21 cellular contexts compared by ENCODE assay signal in genomic region chr6:107720762-107721161, GRCh38.
DNase-seq lines count a peak whose midpoint lies in the region; ATAC-seq and TF ChIP-seq lines count a peak whose summit lies in the region.
"Had no signal": no experiment of that assay in that cellular context is flagged by ENCODE, and none has a peak within 500 bp of the region (broad histone marks: within the 10 kb centered on the region; RNA-seq: fewer than 3 reads in every experiment).

No MANE protein-coding gene starts in this region.

- H3K4me1 Mint-ChIP-seq in natural killer cell treated with Interleukin-12 subunit alpha and Interleukin-12 subunit beta and Interleukin-15 and Interleukin-18, amount 100 ng/mL, for 72 hours (ENCODE audit: low read depth in 2 of 2) = peaks cover 27 to 46% of the 10 kb centered on the region in 2 donors
- peaks cover 42 to 51% of the 10 kb centered on the region in 2 donors for H3K4me1 Mint-ChIP-seq in natural killer cell
- H3K4me1 Mint-ChIP-seq in activated CD8-positive, alpha-beta T cell treated with anti-CD3 and anti-CD28 coated beads for 36 hours (ENCODE audit: low read depth) = peaks cover 64% of the 10 kb centered on the region
- peaks cover 49 to 54% of the 10 kb centered on the region in 2 donors for H3K4me1 Mint-ChIP-seq in effector memory CD8-positive, alpha-beta T cell (ENCODE audit: low read depth in 2 of 2)

- H3K27ac Mint-ChIP-seq in natural killer cell treated with Interleukin-12 subunit alpha and Interleukin-12 subunit beta and Interleukin-15 and Interleukin-18, amount 100 ng/mL, for 72 hours = no peak overlapping the region
- H3K27ac Mint-ChIP-seq in natural killer cell = peak overlapping the region in 1 of 2 donors; percentile 18
- no peak overlapping the region for H3K27ac Mint-ChIP-seq in activated CD8-positive, alpha-beta T cell treated with anti-CD3 and anti-CD28 coated beads for 36 hours
- H3K27ac Mint-ChIP-seq in effector memory CD8-positive, alpha-beta T cell = peak overlapping the region; percentile 60 to 82
- H3K27ac Mint-ChIP-seq: HFFc6 had no signal

- H3K36me3 ChIP-seq in upper lobe of right lung (no peaks in the 10 kb centered on the region), right atrium auricular region (no peaks in the 10 kb centered on the region)

- no peak for ATAC-seq in natural killer cell treated with Interleukin-12 subunit alpha and Interleukin-12 subunit beta and Interleukin-15 and Interleukin-18, amount 100 ng/mL, for 72 hours
- ATAC-seq in natural killer cell (no peak), upper lobe of right lung (peak; percentile 24), GM21423 (IDR thresholded peaks at IDR 0.05; ENCODE audit: unreplicated experiment) (no peak)
- no peak for ATAC-seq in activated CD8-positive, alpha-beta T cell treated with anti-CD3 and anti-CD28 coated beads for 36 hours
- ATAC-seq in effector memory CD8-positive, alpha-beta T cell (replicated peaks) = no peak
- ATAC-seq: K562 had no signal

- DNase-seq in natural killer cell treated with Interleukin-12 subunit alpha and Interleukin-12 subunit beta and Interleukin-15 and Interleukin-18, amount 100 ng/mL, for 72 hours (ENCODE audit: low spot score) = no peak
- DNase-seq in natural killer cell (no peak), upper lobe of right lung (no peak), right atrium auricular region (ENCODE audit: low spot score) (no peak)
- peak; percentile 47 for DNase-seq in activated CD8-positive, alpha-beta T cell treated with anti-CD3 and anti-CD28 coated beads for 36 hours
- no peak for DNase-seq in effector memory CD8-positive, alpha-beta T cell
- DNase-seq: ACHN; C1 segment of cervical spinal cord; COR-L47; DMS 273 treated with DMSO at 0.1 percent for 48 hours; DND-41; H7; HFFc6; NCI-H1092 treated with DMSO at 0.1 percent for 48 hours; NCI-H1694; NCI-H2081 treated with DMSO at 0.1 percent for 48 hours; NCI-H446 treated with DMSO at 0.1 percent for 48 hours; NK-92 treated with Interleukin-12 subunit alpha and Interleukin-12 subunit beta, amount 100 ng/mL, for 24 hours; Peyer's patch had no signal

- CTCF ChIA-PET in activated CD8-positive, alpha-beta T cell treated with anti-CD3 and anti-CD28 coated beads for 36 hours (lab: Charles Lee) = interaction anchor here (1.3 to 4.5 kb wide), 2 partner anchors 127 to 146 kb away, joined by 3 to 23 read pairs; no protein-coding TSS in a partner anchor

- no peaks in the 10 kb centered on the region for H3K27me3 Mint-ChIP-seq in natural killer cell treated with Interleukin-12 subunit alpha and Interleukin-12 subunit beta and Interleukin-15 and Interleukin-18, amount 100 ng/mL, for 72 hours
- H3K27me3 Mint-ChIP-seq in natural killer cell (ENCODE audit: low read depth in 2 of 2) = no peaks in the 10 kb centered on the region
- no peaks in the 10 kb centered on the region for H3K27me3 Mint-ChIP-seq in activated CD8-positive, alpha-beta T cell treated with anti-CD3 and anti-CD28 coated beads for 36 hours
- H3K27me3 Mint-ChIP-seq in effector memory CD8-positive, alpha-beta T cell = no peaks in the 10 kb centered on the region

- H3K27ac ChIP-seq in upper lobe of right lung (no peak overlapping the region), right atrium auricular region (no peak overlapping the region)
- H3K27ac ChIP-seq: Peyer's patch had no signal

- H3K4me3 Mint-ChIP-seq in natural killer cell treated with Interleukin-12 subunit alpha and Interleukin-12 subunit beta and Interleukin-15 and Interleukin-18, amount 100 ng/mL, for 72 hours = peak overlapping the region; percentile 15
- H3K4me3 Mint-ChIP-seq in natural killer cell = no peak overlapping the region
- H3K4me3 Mint-ChIP-seq in activated CD8-positive, alpha-beta T cell treated with anti-CD3 and anti-CD28 coated beads for 36 hours = no peak overlapping the region
- peak overlapping the region; percentile 48 to 60 for H3K4me3 Mint-ChIP-seq in effector memory CD8-positive, alpha-beta T cell
- H3K4me3 Mint-ChIP-seq: HFFc6 had no signal

- no peak overlapping the region for H3K4me3 ChIP-seq in upper lobe of right lung
- no peak overlapping the region for H3K4me3 ChIP-seq in right atrium auricular region
- H3K4me3 ChIP-seq: K562, Peyer's patch had no signal

- H3K27me3 ChIP-seq in upper lobe of right lung (no peaks in the 10 kb centered on the region), right atrium auricular region (no peaks in the 10 kb centered on the region)
- H3K27me3 ChIP-seq: Peyer's patch had no signal

- POLR2A ChIA-PET in activated CD8-positive, alpha-beta T cell treated with anti-CD3 and anti-CD28 coated beads for 36 hours (lab: Charles Lee) = interaction anchor here (2.4 to 3.0 kb wide), 2 partner anchors 9 to 103 kb away, joined by 8 to 15 read pairs; partner anchors contain the start of gene SCML4

- H3K9me3 ChIP-seq in upper lobe of right lung = no peaks in the 10 kb centered on the region
- no peaks in the 10 kb centered on the region for H3K9me3 ChIP-seq in right atrium auricular region
- H3K9me3 ChIP-seq: Peyer's patch had no signal

- H3K36me3 Mint-ChIP-seq in natural killer cell treated with Interleukin-12 subunit alpha and Interleukin-12 subunit beta and Interleukin-15 and Interleukin-18, amount 100 ng/mL, for 72 hours = no peaks in the 10 kb centered on the region
- peaks cover 5% of the 10 kb centered on the region for H3K36me3 Mint-ChIP-seq in natural killer cell
- H3K36me3 Mint-ChIP-seq in activated CD8-positive, alpha-beta T cell treated with anti-CD3 and anti-CD28 coated beads for 36 hours (ENCODE audit: low read depth) = peaks cover 37% of the 10 kb centered on the region
- H3K36me3 Mint-ChIP-seq in effector memory CD8-positive, alpha-beta T cell (ENCODE audit: insufficient read depth) = peaks cover 54% of the 10 kb centered on the region

- no peak for TF ChIP-seq CTCF in natural killer cell (IDR thresholded peaks at IDR 0.05)
- no peak for TF ChIP-seq CTCF in activated CD8-positive, alpha-beta T cell treated with anti-CD3 and anti-CD28 coated beads for 36 hours (IDR thresholded peaks at IDR 0.05)
- TF ChIP-seq CTCF in upper lobe of right lung (IDR thresholded peaks at IDR 0.05) = no peak
- no peak for TF ChIP-seq CTCF in right atrium auricular region (IDR thresholded peaks at IDR 0.05)

- H3K9me3 Mint-ChIP-seq in natural killer cell treated with Interleukin-12 subunit alpha and Interleukin-12 subunit beta and Interleukin-15 and Interleukin-18, amount 100 ng/mL, for 72 hours = no peaks in the 10 kb centered on the region
- H3K9me3 Mint-ChIP-seq in natural killer cell = no peaks in the 10 kb centered on the region
- H3K9me3 Mint-ChIP-seq in activated CD8-positive, alpha-beta T cell treated with anti-CD3 and anti-CD28 coated beads for 36 hours = peaks cover 1% of the 10 kb centered on the region
- H3K9me3 Mint-ChIP-seq in effector memory CD8-positive, alpha-beta T cell = no peaks in the 10 kb centered on the region
- H3K9me3 Mint-ChIP-seq: HFFc6 had no signal

- intact Hi-C loops in natural killer cell (cut with micrococcal nuclease) = no loop called here
- intact Hi-C loops in activated CD8-positive, alpha-beta T cell treated with anti-CD3 and anti-CD28 coated beads for 36 hours (cut with micrococcal nuclease) = no loop called here
- intact Hi-C loops in upper lobe of right lung (cut with DNase I) = no loop called here

- no peaks in the 10 kb centered on the region for H3K4me1 ChIP-seq in upper lobe of right lung
- H3K4me1 ChIP-seq in right atrium auricular region = no peaks in the 10 kb centered on the region
- H3K4me1 ChIP-seq: Peyer's patch had no signal

Comparison
In these comparisons a context has a peak if more than half of its experiments do, and no peak if none do; other contexts are left out.
1. H3K4me3 Mint-ChIP-seq: peak in natural killer cell treated with Interleukin-12 subunit alpha and Interleukin-12 subunit beta and Interleukin-15 and Interleukin-18, amount 100 ng/mL, for 72 hours (single experiment) and effector memory CD8-positive, alpha-beta T cell (2 of 2); none in natural killer cell (single experiment) and activated CD8-positive, alpha-beta T cell treated with anti-CD3 and anti-CD28 coated beads for 36 hours (single experiment).
2. H3K27ac Mint-ChIP-seq: peak in effector memory CD8-positive, alpha-beta T cell (2 of 2); none in natural killer cell treated with Interleukin-12 subunit alpha and Interleukin-12 subunit beta and Interleukin-15 and Interleukin-18, amount 100 ng/mL, for 72 hours (0 of 2) and activated CD8-positive, alpha-beta T cell treated with anti-CD3 and anti-CD28 coated beads for 36 hours (single experiment).